Comparison of ENCODE assay signal across 10 cellular contexts in the genomic region with DNA sequence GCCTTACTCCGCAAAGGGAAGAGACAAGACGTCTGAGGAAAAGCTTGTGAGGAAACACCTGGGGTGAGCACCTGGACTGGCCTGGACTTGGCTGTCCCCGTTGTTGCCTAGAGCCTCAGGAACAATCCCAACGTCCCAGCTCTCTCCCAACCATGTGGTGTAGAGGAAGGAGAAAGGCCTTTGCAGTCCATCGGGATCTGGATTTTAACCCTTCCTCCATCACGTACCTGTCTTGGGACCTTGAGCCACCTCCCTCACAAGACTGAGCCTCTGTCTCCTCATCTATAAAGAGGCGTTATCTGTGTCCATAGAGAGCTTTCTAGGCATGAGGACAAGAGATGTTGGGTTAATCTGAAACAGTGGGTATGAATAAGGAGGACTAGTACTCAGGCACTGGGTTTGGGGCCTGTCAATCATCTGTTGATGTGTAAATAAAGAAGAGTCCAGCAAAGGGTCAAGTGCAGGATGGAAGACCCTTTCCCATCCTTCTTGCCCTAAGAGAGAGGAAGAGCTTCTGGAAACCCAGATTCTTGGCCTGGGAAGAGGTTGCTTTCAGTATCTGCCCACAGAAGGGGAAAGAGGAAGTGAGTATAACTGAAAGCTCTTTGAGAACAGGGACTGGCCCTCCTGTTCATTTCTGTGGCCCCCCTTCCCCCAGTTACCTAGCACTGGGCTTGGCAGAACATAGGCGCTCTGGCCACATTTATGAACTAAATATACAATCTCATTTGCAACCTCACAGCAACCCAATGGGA.
DNase-seq lines count a peak whose midpoint lies in the region; ATAC-seq, FAIRE-seq and TF ChIP-seq lines count a peak whose summit lies in the region.
"Had no signal": no experiment of that assay in that cellular context is flagged by ENCODE, and none has a peak within 500 bp of the region (broad histone marks: within the 10 kb centered on the region; RNA-seq: fewer than 3 reads in every experiment).

No MANE protein-coding gene starts in this region.

- H3K36me3 ChIP-seq in keratinocyte (ENCODE audit: control insufficient read depth in 2 of 2, extremely low read depth in 1 of 2, insufficient read depth in 2 of 2, low read length in 2 of 2) (no peaks in the 10 kb centered on the region), tibial artery (no peaks in the 10 kb centered on the region), GM23338 (ENCODE audit: insufficient read depth) (no peaks in the 10 kb centered on the region)

- no peak overlapping the region for H2AFZ ChIP-seq in keratinocyte (ENCODE audit: control insufficient read depth, low read length)
- H2AFZ ChIP-seq in GM23338, result no peak overlapping the region

- no peaks in the 10 kb centered on the region for H3K36me3 Mint-ChIP-seq in GM23338 (ENCODE audit: low read depth)
- H3K36me3 Mint-ChIP-seq: activated naive CD4-positive, alpha-beta T cell treated with anti-CD3 and anti-CD28 coated beads, Interleukin-2, amount 50 U/mL, for 72 hours had no signal

- H3K9me2 ChIP-seq in GM23338 (ENCODE audit: insufficient read depth), result no peaks in the 10 kb centered on the region

- H3K79me2 ChIP-seq in keratinocyte (ENCODE audit: control insufficient read depth, insufficient read depth, low read length) (no peaks in the 10 kb centered on the region), GM23338 (replicated peaks; ENCODE audit: insufficient read depth) (no peaks in the 10 kb centered on the region)

- TF ChIP-seq CTCF in keratinocyte (optimal IDR thresholded peaks at IDR 0.05 in 1 of 3, IDR thresholded peaks at IDR 0.05 in 1 of 3, conservative IDR thresholded peaks at IDR 0.05 in 1 of 3; ENCODE audit: extremely low read depth in 1 of 3, insufficient read depth in 2 of 3, low read length in 3 of 3) (no peak), tibial artery (IDR thresholded peaks at IDR 0.05) (no peak), GM23338 (conservative IDR thresholded peaks at IDR 0.05; ENCODE audit: low read depth in 2 of 2) (no peak)

- H3K27me3 Mint-ChIP-seq in GM23338 (ENCODE audit: insufficient read depth, low read depth, poor library complexity), result peaks cover 1% of the 10 kb centered on the region

- H3F3A ChIP-seq in GM23338 (replicated peaks; ENCODE audit: low read depth), result no peaks in the 10 kb centered on the region

- H3K4me1 Mint-ChIP-seq in GM23338, result peaks cover 23% of the 10 kb centered on the region; the same call in 2 of the 3 replicates

- intact Hi-C loops in tibial artery (cut with DNase I; ENCODE audit: low total_unique reads), result no loop called here

- no peaks in the 10 kb centered on the region for H3K27me3 ChIP-seq in keratinocyte (ENCODE audit: control insufficient read depth, extremely low read depth, insufficient read depth, low read length)
- no peaks in the 10 kb centered on the region for H3K27me3 ChIP-seq in tibial artery
- no peaks in the 10 kb centered on the region for H3K27me3 ChIP-seq in GM23338 (ENCODE audit: insufficient read depth)

- no peaks in the 10 kb centered on the region for H3K9me3 Mint-ChIP-seq in GM23338
- H3K9me3 Mint-ChIP-seq: activated naive CD4-positive, alpha-beta T cell treated with anti-CD3 and anti-CD28 coated beads, Interleukin-2, amount 50 U/mL, for 72 hours had no signal

- no peak overlapping the region for H3K4me3 Mint-ChIP-seq in GM23338

- H3K4me3 ChIP-seq in keratinocyte (ENCODE audit: control insufficient read depth in 2 of 3, extremely low read depth in 1 of 3, insufficient read depth in 2 of 3, low read depth in 1 of 3, low read length in 3 of 3) (no peak overlapping the region), tibial artery (no peak overlapping the region), GM23338 (no peak overlapping the region)

- H3K9me3 ChIP-seq in keratinocyte (ENCODE audit: control insufficient read depth, low read depth, low read length), result no peaks in the 10 kb centered on the region
- no peaks in the 10 kb centered on the region for H3K9me3 ChIP-seq in tibial artery

- no peaks in the 10 kb centered on the region for H3K9me1 ChIP-seq in keratinocyte (ENCODE audit: control insufficient read depth, extremely low read depth, insufficient read depth, low read length)

- peak; percentile 89 for ATAC-seq in GM21576 (IDR thresholded peaks at IDR 0.05; ENCODE audit: unreplicated experiment)
- peak; percentile 72 for ATAC-seq in HG03558 (IDR thresholded peaks at IDR 0.05; ENCODE audit: extremely low read depth, unreplicated experiment)
- no peak for ATAC-seq in GM23338
- ATAC-seq: activated naive CD4-positive, alpha-beta T cell treated with anti-CD3 and anti-CD28 coated beads, Interleukin-2, amount 50 U/mL, for 72 hours had no signal

- H3K27ac ChIP-seq in keratinocyte (ENCODE audit: control insufficient read depth, insufficient read depth, low read length), result peak overlapping the region; percentile 98
- no peak overlapping the region for H3K27ac ChIP-seq in tibial artery
- H3K27ac ChIP-seq in GM23338 (ENCODE audit: low read depth), result no peak overlapping the region

- peak; percentile 5 for DNase-seq in GM18507 (ENCODE audit: extremely low spot score, insufficient read length, low read depth)
- DNase-seq in keratinocyte (ENCODE audit: low read depth, low spot score), result no peak
- no peak for DNase-seq in activated T-cell treated with anti-CD3 and anti-CD28 coated beads, Interleukin-2, amount 50 U/mL, for 48 hours
- DNase-seq in tibial artery, result no peak
- no peak for DNase-seq in GM23338 (ENCODE audit: low spot score)
- DNase-seq in NCI-H2196 treated with DMSO at 0.1 percent for 48 hours (lab: John Stamatoyannopoulos, UW; ENCODE audit: unreplicated experiment), result no peak
- DNase-seq: GF-D8 had no signal

- dilution Hi-C loops in keratinocyte (cut with MboI; ENCODE audit: extremely low pct_ligation_motif_present, low sequenced_read_pairs), result no loop called here

- H3K9ac ChIP-seq in keratinocyte (ENCODE audit: control insufficient read depth, extremely low read depth, insufficient read depth, low read length), result peak overlapping the region; percentile 77

- FAIRE-seq in GM18507 (lab: Jason Lieb, UNC) (peak; percentile 95), keratinocyte (lab: Jason Lieb, UNC) (peak; percentile 92)

- H3K4me2 ChIP-seq in keratinocyte (ENCODE audit: control insufficient read depth, extremely low read depth, insufficient read depth, low read depth, low read length) (peak overlapping the region; percentile 44), GM23338 (no peak overlapping the region)

- no peaks in the 10 kb centered on the region for H4K20me1 ChIP-seq in keratinocyte (ENCODE audit: control insufficient read depth, extremely low read depth, insufficient read depth, low read length)
- H4K20me1 ChIP-seq in GM23338 (replicated peaks; ENCODE audit: insufficient read depth), result no peaks in the 10 kb centered on the region

- peaks cover 64% of the 10 kb centered on the region for H3K4me1 ChIP-seq in keratinocyte (ENCODE audit: control insufficient read depth, extremely low read depth, insufficient read depth, low read length)
- H3K4me1 ChIP-seq in tibial artery, result peaks cover 0 to 10% (median 2%) of the 10 kb centered on the region in 4 donors
- H3K4me1 ChIP-seq in GM23338 (ENCODE audit: insufficient read depth), result peaks cover 14% of the 10 kb centered on the region; the same call in 1 of the 2 replicates

- no peak overlapping the region for H3K27ac Mint-ChIP-seq in GM23338
- H3K27ac Mint-ChIP-seq: activated naive CD4-positive, alpha-beta T cell treated with anti-CD3 and anti-CD28 coated beads, Interleukin-2, amount 50 U/mL, for 72 hours had no signal

TF ChIP-seq in GM23338, 12 proteins besides CTCF, POLR2A, EP300 and RAD21 (continues in another document):
- TF ChIP-seq EZH2 (IDR thresholded peaks at IDR 0.05; ENCODE audit: low read depth, unreplicated experiment) (no peak), ZNF331 (CRISPR knock-in tag; IDR thresholded peaks at IDR 0.05; ENCODE audit: low read depth) (no peak), POLR2AphosphoS5 (IDR thresholded peaks at IDR 0.05; ENCODE audit: low read depth) (no peak)
- TF ChIP-seq, protein P1, sequence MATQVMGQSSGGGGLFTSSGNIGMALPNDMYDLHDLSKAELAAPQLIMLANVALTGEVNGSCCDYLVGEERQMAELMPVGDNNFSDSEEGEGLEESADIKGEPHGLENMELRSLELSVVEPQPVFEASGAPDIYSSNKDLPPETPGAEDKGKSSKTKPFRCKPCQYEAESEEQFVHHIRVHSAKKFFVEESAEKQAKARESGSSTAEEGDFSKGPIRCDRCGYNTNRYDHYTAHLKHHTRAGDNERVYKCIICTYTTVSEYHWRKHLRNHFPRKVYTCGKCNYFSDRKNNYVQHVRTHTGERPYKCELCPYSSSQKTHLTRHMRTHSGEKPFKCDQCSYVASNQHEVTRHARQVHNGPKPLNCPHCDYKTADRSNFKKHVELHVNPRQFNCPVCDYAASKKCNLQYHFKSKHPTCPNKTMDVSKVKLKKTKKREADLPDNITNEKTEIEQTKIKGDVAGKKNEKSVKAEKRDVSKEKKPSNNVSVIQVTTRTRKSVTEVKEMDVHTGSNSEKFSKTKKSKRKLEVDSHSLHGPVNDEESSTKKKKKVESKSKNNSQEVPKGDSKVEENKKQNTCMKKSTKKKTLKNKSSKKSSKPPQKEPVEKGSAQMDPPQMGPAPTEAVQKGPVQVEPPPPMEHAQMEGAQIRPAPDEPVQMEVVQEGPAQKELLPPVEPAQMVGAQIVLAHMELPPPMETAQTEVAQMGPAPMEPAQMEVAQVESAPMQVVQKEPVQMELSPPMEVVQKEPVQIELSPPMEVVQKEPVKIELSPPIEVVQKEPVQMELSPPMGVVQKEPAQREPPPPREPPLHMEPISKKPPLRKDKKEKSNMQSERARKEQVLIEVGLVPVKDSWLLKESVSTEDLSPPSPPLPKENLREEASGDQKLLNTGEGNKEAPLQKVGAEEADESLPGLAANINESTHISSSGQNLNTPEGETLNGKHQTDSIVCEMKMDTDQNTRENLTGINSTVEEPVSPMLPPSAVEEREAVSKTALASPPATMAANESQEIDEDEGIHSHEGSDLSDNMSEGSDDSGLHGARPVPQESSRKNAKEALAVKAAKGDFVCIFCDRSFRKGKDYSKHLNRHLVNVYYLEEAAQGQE (IDR thresholded peaks at IDR 0.05; ENCODE audit: unreplicated experiment), result no peak
